25 cellular contexts compared by ENCODE assay signal in the genomic region with DNA sequence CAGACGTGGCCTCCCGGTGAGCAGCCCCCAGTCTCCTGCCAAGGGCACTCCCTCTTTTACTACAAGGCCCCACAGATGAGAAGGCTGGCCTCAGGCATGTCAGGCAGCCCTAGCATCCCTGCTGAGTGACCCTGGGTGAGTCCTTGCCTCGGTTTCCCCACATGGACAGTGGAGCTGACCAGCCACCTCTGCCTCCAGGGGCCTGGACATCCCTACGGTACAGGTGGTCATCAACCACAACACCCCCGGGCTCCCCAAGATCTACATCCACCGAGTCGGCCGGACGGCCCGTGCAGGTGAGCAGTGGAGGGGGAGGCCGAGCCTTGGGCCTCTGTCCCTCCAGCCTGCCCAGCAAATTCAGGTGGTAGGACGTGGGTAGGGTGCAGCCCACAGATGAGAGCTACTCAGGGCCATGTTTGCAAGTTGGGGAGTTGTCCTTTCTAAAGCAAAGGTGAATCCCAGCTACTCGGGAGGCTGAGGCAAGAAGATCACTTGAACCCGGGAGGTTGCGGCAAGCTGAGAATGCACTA. TPM values are rescaled to one million over a fixed set of nuclear protein-coding genes. Genes with fewer than 3 reads are reported as not detected.
"Had no signal": no experiment of that assay in that cellular context is flagged by ENCODE, and none has a peak within 500 bp of the region (broad histone marks: within the 10 kb centered on the region; RNA-seq: fewer than 3 reads in every experiment).

No MANE protein-coding gene starts in this region.

- H3K27me3 ChIP-seq: brain microvascular endothelial cell, cardiac muscle cell had no signal

- H3K27ac Mint-ChIP-seq: activated CD4-positive, alpha-beta T cell treated with anti-CD3 and anti-CD28 coated beads for 36 hours; activated CD8-positive, alpha-beta T cell treated with anti-CD3 and anti-CD28 coated beads for 36 hours; activated naive CD4-positive, alpha-beta T cell treated with anti-CD3 and anti-CD28 coated beads for 36 hours; activated naive CD8-positive, alpha-beta T cell; T-cell had no signal

- H3K27me3 Mint-ChIP-seq: activated CD4-positive, alpha-beta T cell treated with anti-CD3 and anti-CD28 coated beads for 36 hours; activated CD8-positive, alpha-beta T cell treated with anti-CD3 and anti-CD28 coated beads for 36 hours; activated naive CD8-positive, alpha-beta T cell; T-cell had no signal

- ATAC-seq: activated CD4-positive, alpha-beta T cell treated with anti-CD3 and anti-CD28 coated beads for 36 hours; activated CD8-positive, alpha-beta T cell treated with anti-CD3 and anti-CD28 coated beads for 36 hours; Right ventricle myocardium inferior; T-cell had no signal

- DNase-seq: activated CD4-positive, alpha-beta T cell treated with anti-CD3 and anti-CD28 coated beads for 36 hours; activated CD4-positive, CD25-positive, alpha-beta regulatory T cell; activated CD8-positive, alpha-beta memory T cell treated with anti-CD3 and anti-CD28 coated beads, Interleukin-2, amount 50 U/mL, for 4 hours; activated CD8-positive, alpha-beta T cell treated with anti-CD3 and anti-CD28 coated beads for 36 hours; activated effector memory CD4-positive, alpha-beta T cell treated with anti-CD3 and anti-CD28 coated beads, Interleukin-2, amount 50 U/mL, for 16 hours; activated naive CD4-positive, alpha-beta T cell treated with anti-CD3 and anti-CD28 coated beads for 36 hours; amygdala; brain microvascular endothelial cell; IMR-90; KG1; NCI-H1092; NCI-H1417; NCI-H1930; NCI-H2171 treated with DMSO at 0.1 percent for 48 hours; NCI-H226; NCI-H526; NCI-H82; T-cell; T-helper 2 cell; T1000 had no signal

- H3K4me3 ChIP-seq: cardiac muscle cell, SK-N-MC had no signal

- H3K27ac ChIP-seq: brain microvascular endothelial cell, cardiac muscle cell, SK-N-MC, VCaP had no signal

- H3K4me3 Mint-ChIP-seq: activated CD4-positive, alpha-beta T cell treated with anti-CD3 and anti-CD28 coated beads for 36 hours; activated CD8-positive, alpha-beta T cell treated with anti-CD3 and anti-CD28 coated beads for 36 hours; activated naive CD4-positive, alpha-beta T cell treated with anti-CD3 and anti-CD28 coated beads for 36 hours; activated naive CD8-positive, alpha-beta T cell; T-cell had no signal

- H3K9me3 Mint-ChIP-seq: activated CD8-positive, alpha-beta T cell treated with anti-CD3 and anti-CD28 coated beads for 36 hours; activated naive CD4-positive, alpha-beta T cell treated with anti-CD3 and anti-CD28 coated beads for 36 hours; T-cell had no signal

- H3K36me3 Mint-ChIP-seq: activated naive CD8-positive, alpha-beta T cell had no signal

RNA-seq across cellular contexts. Expression of a gene that starts 16.3 kb away (rescaled TPM):
- total RNA-seq: activated naive CD4-positive, alpha-beta T cell treated with anti-CD3 and anti-CD28 coated beads for 36 hours had no signal

RNA-seq across cellular contexts. Expression of a gene that starts 28.8 kb away (rescaled TPM):
- total RNA-seq: activated naive CD4-positive, alpha-beta T cell treated with anti-CD3 and anti-CD28 coated beads for 36 hours had no signal
